ENCODE assay signal across 20 cellular contexts in the genomic region with DNA sequence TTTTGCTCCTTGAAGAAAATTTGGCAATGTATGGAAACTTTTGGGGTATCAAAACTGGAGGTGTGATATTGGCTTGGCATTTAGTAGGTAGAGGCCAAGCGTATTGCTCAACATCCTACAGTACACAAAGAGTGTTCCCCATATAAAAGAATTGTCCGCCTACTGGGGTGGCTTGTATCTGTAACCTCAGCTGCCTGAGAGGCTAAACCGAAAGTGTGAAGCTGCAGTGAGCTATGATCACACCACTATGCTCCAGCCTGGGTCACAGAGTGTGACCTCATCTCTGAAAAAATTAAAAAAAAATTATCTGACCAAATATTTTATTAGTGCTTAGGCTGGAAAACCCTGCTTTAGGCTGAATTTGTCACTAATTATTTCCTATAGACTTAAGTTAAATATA.
DNase-seq lines count a peak whose midpoint lies in the region; ATAC-seq and TF ChIP-seq lines count a peak whose summit lies in the region.
"Had no signal": no experiment of that assay in that cellular context is flagged by ENCODE, and none has a peak within 500 bp of the region (broad histone marks: within the 10 kb centered on the region; RNA-seq: fewer than 3 reads in every experiment).

No MANE protein-coding gene starts in this region.

- no peaks in the 10 kb centered on the region for H3K27me3 ChIP-seq in MM.1S (replicated peaks; ENCODE audit: insufficient read depth, low read length)
- H3K27me3 ChIP-seq: BLaER1, MG63, SJCRH30 had no signal

- no peak for TF ChIP-seq CTCF in MM.1S (IDR thresholded peaks at IDR 0.05; ENCODE audit: low read length)

- ATAC-seq in GM18498 (IDR thresholded peaks at IDR 0.05; ENCODE audit: unreplicated experiment), result peak; percentile 65
- ATAC-seq in GM21786 (IDR thresholded peaks at IDR 0.05; ENCODE audit: unreplicated experiment), result peak; percentile 43
- ATAC-seq: SK-N-SH treated with all-trans-retinoic acid at 6 μM for 48 hours, T-helper 17 cell had no signal

- peaks cover 6% of the 10 kb centered on the region for H3K9me3 Mint-ChIP-seq in T-helper 2 cell treated with Interferon-gamma antibody and Interleukin-4, amounts not matched to agents 5 μg/mL and 100 μg/mL, for 36 hours

- no peaks in the 10 kb centered on the region for H3K4me1 ChIP-seq in MM.1S (ENCODE audit: low read length)
- H3K4me1 ChIP-seq: BLaER1, SJCRH30 had no signal

- H3F3A ChIP-seq in MM.1S (ENCODE audit: insufficient read depth, low read length), result no peaks in the 10 kb centered on the region

- DNase-seq in MM.1S (peak; percentile 31), globus pallidus (ENCODE audit: low spot score) (no peak), NCI-H510A (lab: John Stamatoyannopoulos, UW) (no peak)
- DNase-seq in T-helper 2 cell treated with Interferon-gamma antibody and Interleukin-4, amounts not matched to agents 5 μg/mL and 100 μg/mL, for 36 hours (ENCODE audit: low spot score), result no peak
- no peak for DNase-seq in activated CD8-positive, alpha-beta memory T cell treated with anti-CD3 and anti-CD28 coated beads for 24 hours
- DNase-seq: CD4-positive, alpha-beta T cell; DMS53; GDM1; KBM-7; MG63; NCI-H2029; NCI-H446; NCI-H526; OCI-M1; SJCRH30; T-helper 17 cell had no signal

- no peak overlapping the region for H3K4me2 ChIP-seq in MM.1S (ENCODE audit: low read depth, low read length)
- H3K4me2 ChIP-seq: BLaER1 had no signal

- H3K9me3 ChIP-seq in MM.1S (replicated peaks; ENCODE audit: insufficient read depth, low read length), result no peaks in the 10 kb centered on the region
- H3K9me3 ChIP-seq: BLaER1, MG63, SJCRH30 had no signal

- no peak overlapping the region for H3K27ac ChIP-seq in MM.1S (ENCODE audit: low read length)
- H3K27ac ChIP-seq: BLaER1, SJCRH30 had no signal

- H3K27ac Mint-ChIP-seq in T-helper 2 cell treated with Interferon-gamma antibody and Interleukin-4, amounts not matched to agents 5 μg/mL and 100 μg/mL, for 36 hours, result no peak overlapping the region
- H3K27ac Mint-ChIP-seq: CD4-positive, alpha-beta T cell; T-helper 17 cell had no signal

- H4K20me1 ChIP-seq in MM.1S (ENCODE audit: insufficient read depth, low read length), result no peaks in the 10 kb centered on the region
- H4K20me1 ChIP-seq: BLaER1 had no signal

- no peaks in the 10 kb centered on the region for H3K36me3 Mint-ChIP-seq in T-helper 2 cell treated with Interferon-gamma antibody and Interleukin-4, amounts not matched to agents 5 μg/mL and 100 μg/mL, for 36 hours (ENCODE audit: low read depth)

- no peaks in the 10 kb centered on the region for H3K79me2 ChIP-seq in MM.1S (ENCODE audit: low read length)

- no peak overlapping the region for H2AFZ ChIP-seq in MM.1S (ENCODE audit: low read length)

- no peak overlapping the region for H3K9ac ChIP-seq in MM.1S (ENCODE audit: low read length)
- H3K9ac ChIP-seq: BLaER1 had no signal

- H3K4me3 Mint-ChIP-seq in T-helper 2 cell treated with Interferon-gamma antibody and Interleukin-4, amounts not matched to agents 5 μg/mL and 100 μg/mL, for 36 hours, result no peak overlapping the region
- H3K4me3 Mint-ChIP-seq: CD4-positive, alpha-beta T cell; T-helper 17 cell had no signal

- H3K27me3 Mint-ChIP-seq in T-helper 2 cell treated with Interferon-gamma antibody and Interleukin-4, amounts not matched to agents 5 μg/mL and 100 μg/mL, for 36 hours (ENCODE audit: low read depth), result no peaks in the 10 kb centered on the region
- H3K27me3 Mint-ChIP-seq: CD4-positive, alpha-beta T cell; T-helper 17 cell had no signal

- H3K36me3 ChIP-seq in MM.1S (replicated peaks; ENCODE audit: insufficient read depth, low read length), result no peaks in the 10 kb centered on the region
- H3K36me3 ChIP-seq: BLaER1, MG63, SJCRH30 had no signal

- no peak overlapping the region for H3K4me3 ChIP-seq in MM.1S (ENCODE audit: low read length)
- H3K4me3 ChIP-seq: BLaER1, MG63, SJCRH30 had no signal

- no peaks in the 10 kb centered on the region for H3K9me2 ChIP-seq in MM.1S (replicated peaks; ENCODE audit: insufficient read depth, low read length)

- H3K4me1 Mint-ChIP-seq in T-helper 2 cell treated with Interferon-gamma antibody and Interleukin-4, amounts not matched to agents 5 μg/mL and 100 μg/mL, for 36 hours (ENCODE audit: low read depth), result no peaks in the 10 kb centered on the region
- H3K4me1 Mint-ChIP-seq: T-helper 17 cell had no signal
